Comparison of ENCODE assay signal across 1 cellular context in genomic region chr7:130322615-130323014, GRCh38.
TF ChIP-seq lines count a peak whose summit lies in the region.

No MANE protein-coding gene starts in this region.

TF ChIP-seq in GM23338, 12 proteins besides CTCF, POLR2A, EP300 and RAD21 (continued from another document):
- TF ChIP-seq REST (IDR thresholded peaks at IDR 0.05; ENCODE audit: unreplicated experiment) (no peak), CREB1 (CRISPR knock-in tag; IDR thresholded peaks at IDR 0.05; ENCODE audit: low read depth) (no peak), ETS1 (IDR thresholded peaks at IDR 0.05) (no peak), ZNF462 (CRISPR knock-in tag; IDR thresholded peaks at IDR 0.05) (no peak), ZNF114 (CRISPR knock-in tag; IDR thresholded peaks at IDR 0.05) (no peak), EZH2phosphoT487 (IDR thresholded peaks at IDR 0.05; ENCODE audit: unreplicated experiment) (no peak), EZH2 (IDR thresholded peaks at IDR 0.05; ENCODE audit: low read depth, unreplicated experiment) (no peak)
